ENCODE assay signal across 3 cellular contexts in genomic region chrX:65575024-65575423, GRCh38.
TF ChIP-seq lines count a peak whose summit lies in the region.

No MANE protein-coding gene starts in this region.

TF ChIP-seq in HCT116, 20 proteins besides CTCF, POLR2A, EP300 and RAD21 (continued from another document):
- TF ChIP-seq REST (IDR thresholded peaks at IDR 0.05; ENCODE audit: low read depth) = no peak
- no peak for TF ChIP-seq ZFX (IDR thresholded peaks at IDR 0.05)
- TF ChIP-seq FOSL1 (IDR thresholded peaks at IDR 0.05; ENCODE audit: low read depth) = no peak
- TF ChIP-seq JUND (IDR thresholded peaks at IDR 0.05) = no peak

TF ChIP-seq in WTC11, 78 proteins besides CTCF, POLR2A, EP300 and RAD21 (continued from another document):
- TF ChIP-seq ATF3 (CRISPR knock-in tag; conservative IDR thresholded peaks at IDR 0.05) = no peak
- TF ChIP-seq JUN (CRISPR knock-in tag; IDR thresholded peaks at IDR 0.05) = no peak
- TF ChIP-seq CREB1 (CRISPR knock-in tag; IDR thresholded peaks at IDR 0.05) = no peak
- no peak for TF ChIP-seq ZSCAN18 (CRISPR knock-in tag; IDR thresholded peaks at IDR 0.05)
- TF ChIP-seq TEAD1 (CRISPR knock-in tag; IDR thresholded peaks at IDR 0.05) = no peak

TF ChIP-seq in SK-N-SH, 30 proteins besides CTCF, POLR2A, EP300 and RAD21 (continued from another document):
- no peak for TF ChIP-seq MEF2A (IDR thresholded peaks at IDR 0.05; ENCODE audit: borderline replicate concordance, low read depth)
TF ChIP-seq in SK-N-SH: peak in this region for 0.
